ENCODE assay signal across 8 cellular contexts in genomic region chr13:110706570-110707378, GRCh38. TPM values are rescaled to one million over a fixed set of nuclear protein-coding genes. Genes with fewer than 3 reads are reported as not detected.
DNase-seq lines count a peak whose midpoint lies in the region; ATAC-seq, FAIRE-seq and TF ChIP-seq lines count a peak whose summit lies in the region.

No MANE protein-coding gene starts in this region.

- H3K4me3 Mint-ChIP-seq in activated T-cell treated with anti-CD3 and anti-CD28 coated beads, Interleukin-2, amount 50 U/mL, for 72 hours: peak overlapping the region; percentile 81 to 87
- H3K4me3 Mint-ChIP-seq in stimulated activated effector memory CD8-positive, alpha-beta T cell treated with anti-CD3 and anti-CD28 coated beads, Interleukin-12 subunit alpha, Interleukin-12 subunit beta, amount 100 ng/mL, for 72 hours: peak overlapping the region; percentile 74

- H3K9me3 Mint-ChIP-seq in activated T-cell treated with anti-CD3 and anti-CD28 coated beads, Interleukin-2, amount 50 U/mL, for 72 hours: no peaks in the 10 kb centered on the region
- H3K9me3 Mint-ChIP-seq in stimulated activated effector memory CD8-positive, alpha-beta T cell treated with anti-CD3 and anti-CD28 coated beads, Interleukin-12 subunit alpha, Interleukin-12 subunit beta, amount 100 ng/mL, for 72 hours: no peaks in the 10 kb centered on the region

- peak overlapping the region; percentile 28; the same call in 1 of the 2 replicates for H3K27ac ChIP-seq in SJCRH30

- H3K27me3 ChIP-seq in SJCRH30: no peaks in the 10 kb centered on the region

- no peaks in the 10 kb centered on the region for H3K36me3 ChIP-seq in SJCRH30

- DNase-seq in activated T-cell treated with anti-CD3 and anti-CD28 coated beads, Interleukin-2, amount 50 U/mL, for 72 hours: no peak
- no peak for DNase-seq in activated T-cell treated with anti-CD3 and anti-CD28 coated beads, Interleukin-2, amount 50 U/mL, for 48 hours
- no peak for DNase-seq in SJCRH30
- DNase-seq in fibroblast of villous mesenchyme (ENCODE audit: low read depth): no peak
- DNase-seq in stimulated activated effector memory CD8-positive, alpha-beta T cell treated with anti-CD3 and anti-CD28 coated beads, Interleukin-12 subunit alpha, Interleukin-12 subunit beta, amount 100 ng/mL, for 72 hours (ENCODE audit: low spot score in 2 of 2): no peak
- DNase-seq in NCI-H446 (lab: John Stamatoyannopoulos, UW): no peak
- no peak for DNase-seq in urothelium cell line (ENCODE audit: low spot score)
- DNase-seq in DMS79 treated with DMSO at 0.1 percent for 48 hours (lab: John Stamatoyannopoulos, UW): no peak

- H3K4me1 Mint-ChIP-seq in activated T-cell treated with anti-CD3 and anti-CD28 coated beads, Interleukin-2, amount 50 U/mL, for 72 hours (ENCODE audit: low read depth): peaks cover 49% of the 10 kb centered on the region
- H3K4me1 Mint-ChIP-seq in stimulated activated effector memory CD8-positive, alpha-beta T cell treated with anti-CD3 and anti-CD28 coated beads, Interleukin-12 subunit alpha, Interleukin-12 subunit beta, amount 100 ng/mL, for 72 hours: peaks cover 27% of the 10 kb centered on the region

- H3K4me3 ChIP-seq in SJCRH30 (peak overlapping the region; percentile 66), fibroblast of villous mesenchyme (ENCODE audit: low read depth, low read length) (peak overlapping the region; percentile 75)

- no peak for FAIRE-seq in urothelium cell line (lab: Jason Lieb, UNC)

- no peaks in the 10 kb centered on the region for H3K4me1 ChIP-seq in SJCRH30

- no peaks in the 10 kb centered on the region for H3K27me3 Mint-ChIP-seq in activated T-cell treated with anti-CD3 and anti-CD28 coated beads, Interleukin-2, amount 50 U/mL, for 72 hours (ENCODE audit: low read depth)

- no peak for ATAC-seq in activated T-cell treated with anti-CD3 and anti-CD28 coated beads, Interleukin-2, amount 50 U/mL, for 72 hours (replicated peaks in 1 of 2)
- ATAC-seq in stimulated activated effector memory CD8-positive, alpha-beta T cell treated with anti-CD3 and anti-CD28 coated beads, Interleukin-12 subunit alpha, Interleukin-12 subunit beta, amount 100 ng/mL, for 72 hours: no peak

- no peaks in the 10 kb centered on the region for H3K9me3 ChIP-seq in SJCRH30 (replicated peaks)

- peaks cover 3 to 11% of the 10 kb centered on the region in 2 donors for H3K36me3 Mint-ChIP-seq in activated T-cell treated with anti-CD3 and anti-CD28 coated beads, Interleukin-2, amount 50 U/mL, for 72 hours (ENCODE audit: insufficient read depth in 2 of 2)
- peaks cover 28% of the 10 kb centered on the region for H3K36me3 Mint-ChIP-seq in stimulated activated effector memory CD8-positive, alpha-beta T cell treated with anti-CD3 and anti-CD28 coated beads, Interleukin-12 subunit alpha, Interleukin-12 subunit beta, amount 100 ng/mL, for 72 hours

- no peak overlapping the region for H3K27ac Mint-ChIP-seq in activated T-cell treated with anti-CD3 and anti-CD28 coated beads, Interleukin-2, amount 50 U/mL, for 72 hours
- peak overlapping the region; percentile 74 for H3K27ac Mint-ChIP-seq in stimulated activated effector memory CD8-positive, alpha-beta T cell treated with anti-CD3 and anti-CD28 coated beads, Interleukin-12 subunit alpha, Interleukin-12 subunit beta, amount 100 ng/mL, for 72 hours

- TF ChIP-seq CTCF in fibroblast of villous mesenchyme (IDR thresholded peaks at IDR 0.05; ENCODE audit: insufficient read depth, low read depth, low read length): no peak

RNA-seq across cellular contexts. Expression of gene CARS2, which starts 0.9 kb away (rescaled TPM):
- 10 to 100 TPM; 42.3 to 59.3 TPM for total RNA-seq in activated T-cell treated with anti-CD3 and anti-CD28 coated beads, Interleukin-2, amount 50 U/mL, for 72 hours
- total RNA-seq in SJCRH30 (2014; rRNA removed; shearing (Covaris generic)): 31.2 TPM in 2 replicates
- 85.4 and 107 TPM in 2 replicates for total RNA-seq in fibroblast of villous mesenchyme

RNA-seq across cellular contexts. Expression of gene ING1, which starts 6.7 kb away (rescaled TPM):
- 10 to 100 TPM; 19.9 to 24.2 TPM for total RNA-seq in activated T-cell treated with anti-CD3 and anti-CD28 coated beads, Interleukin-2, amount 50 U/mL, for 72 hours
- total RNA-seq in SJCRH30 (2014; rRNA removed; shearing (Covaris generic)): 11.8 and 12.2 TPM in 2 replicates
- 8.1 and 8.2 TPM in 2 replicates for total RNA-seq in fibroblast of villous mesenchyme
